9 cellular contexts compared by ENCODE assay signal in the genomic region with DNA sequence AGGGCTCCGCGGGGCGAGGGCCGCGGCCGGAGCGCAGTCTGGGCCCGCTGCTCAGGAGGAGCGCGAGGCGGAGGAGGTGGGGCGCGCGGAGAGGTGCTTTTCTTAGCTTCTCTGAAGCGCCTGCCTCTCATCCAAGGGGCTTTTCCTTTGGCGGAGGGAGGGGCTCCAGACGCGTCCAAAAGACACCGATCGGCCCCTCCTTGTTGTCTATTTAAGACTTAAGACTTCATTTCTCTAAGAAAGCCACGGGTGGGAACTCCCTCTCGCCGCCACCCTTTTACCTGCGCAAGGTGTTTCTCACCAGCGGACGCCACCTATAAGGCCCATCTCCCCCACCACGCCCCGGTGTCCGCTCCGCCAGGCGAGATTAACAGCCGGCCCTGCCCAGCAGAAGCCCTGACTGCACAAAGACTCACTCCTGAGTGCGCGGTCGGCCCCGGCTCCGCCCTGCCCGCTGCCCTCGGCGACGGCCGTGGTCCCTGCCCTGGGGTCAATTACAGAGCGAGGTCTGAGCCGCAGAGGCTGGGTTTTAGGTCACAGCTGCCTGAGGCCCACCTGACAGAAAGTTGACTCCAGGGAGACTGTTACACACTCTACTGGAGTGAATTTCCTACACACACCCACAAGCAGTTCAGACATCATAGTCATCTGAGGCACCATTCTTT. TPM values are rescaled to one million over a fixed set of nuclear protein-coding genes. Genes with fewer than 3 reads are reported as not detected.
A peak's percentile ranks its signal among the peaks of the same experiment; 100 is the strongest.
DNase-seq lines count a peak whose midpoint lies in the region; ATAC-seq and FAIRE-seq lines count a peak whose summit lies in the region.
"Had no signal": no experiment of that assay in that cellular context is flagged by ENCODE, and none has a peak within 500 bp of the region (broad histone marks: within the 10 kb centered on the region; RNA-seq: fewer than 3 reads in every experiment).

Gene DSC2 (minus strand): TSS at position 402 of the 665 bp plus-strand sequence. CDS start 450 bp downstream, outside the sequence.

- H3K27ac Mint-ChIP-seq in activated CD4-positive, alpha-beta T cell treated with anti-CD3 and anti-CD28 coated beads for 36 hours = no peak within 1 kb of the TSS
- H3K27ac Mint-ChIP-seq in dendritic cell treated with granulocyte-macrophage colony-stimulating factor and Interleukin-4, amounts not matched to agents 40 ng/mL and 50 ng/mL, for 4 days = peak within 1 kb of the TSS; percentile 98
- no peak within 1 kb of the TSS for H3K27ac Mint-ChIP-seq in activated CD4-positive, alpha-beta memory T cell treated with anti-CD3 and anti-CD28 coated beads for 36 hours

- POLR2A ChIA-PET in activated CD4-positive, alpha-beta T cell treated with anti-CD3 and anti-CD28 coated beads for 36 hours (lab: Charles Lee) = no interaction called here
- POLR2A ChIA-PET in activated CD4-positive, alpha-beta memory T cell treated with anti-CD3 and anti-CD28 coated beads for 36 hours (lab: Charles Lee) = no interaction called here

- intact Hi-C loops in activated CD4-positive, alpha-beta T cell treated with anti-CD3 and anti-CD28 coated beads for 36 hours (cut with DNase I, micrococcal nuclease) = no loop called here
- intact Hi-C loops in dendritic cell treated with granulocyte-macrophage colony-stimulating factor and Interleukin-4, amounts not matched to agents 40 ng/mL and 50 ng/mL, for 4 days (cut with micrococcal nuclease) = no loop called here
- intact Hi-C loops in activated CD4-positive, alpha-beta memory T cell treated with anti-CD3 and anti-CD28 coated beads for 36 hours (cut with micrococcal nuclease) = no loop called here

- no peaks in the 10 kb centered on the region for H3K4me1 Mint-ChIP-seq in activated CD4-positive, alpha-beta T cell treated with anti-CD3 and anti-CD28 coated beads for 36 hours
- peaks cover 39% of the 10 kb centered on the region for H3K4me1 Mint-ChIP-seq in dendritic cell treated with granulocyte-macrophage colony-stimulating factor and Interleukin-4, amounts not matched to agents 40 ng/mL and 50 ng/mL, for 4 days (ENCODE audit: low read depth)
- H3K4me1 Mint-ChIP-seq in activated CD4-positive, alpha-beta memory T cell treated with anti-CD3 and anti-CD28 coated beads for 36 hours (ENCODE audit: low read depth) = no peaks in the 10 kb centered on the region

- peak; percentile 5 for DNase-seq in activated CD4-positive, alpha-beta T cell treated with anti-CD3 and anti-CD28 coated beads for 36 hours
- no peak for DNase-seq in activated CD4-positive, alpha-beta T cell treated with anti-CD3 and anti-CD28 coated beads, Interleukin-2, amount 50 U/mL, for 1 hour
- peak; percentile 90 for DNase-seq in mesenteric fat pad (ENCODE audit: low spot score)
- DNase-seq in urothelium cell line (ENCODE audit: low spot score) = peak; percentile 6
- no peak for DNase-seq in stimulated activated CD4-positive, alpha-beta T cell treated with anti-CD3 and anti-CD28 coated beads, Interleukin-1b, Interleukin-23, amount 100 ng/mL, for 48 hours
- DNase-seq in effector CD8-positive, alpha-beta T cell (lab: John Stamatoyannopoulos, UW) = no peak
- DNase-seq in activated CD4-positive, alpha-beta memory T cell treated with anti-CD3 and anti-CD28 coated beads for 36 hours = no peak

- no peaks in the 10 kb centered on the region for H3K36me3 Mint-ChIP-seq in activated CD4-positive, alpha-beta T cell treated with anti-CD3 and anti-CD28 coated beads for 36 hours (ENCODE audit: low read depth)
- peaks cover 33% of the 10 kb centered on the region for H3K36me3 Mint-ChIP-seq in dendritic cell treated with granulocyte-macrophage colony-stimulating factor and Interleukin-4, amounts not matched to agents 40 ng/mL and 50 ng/mL, for 4 days (ENCODE audit: low read depth)
- peaks cover 2% of the 10 kb centered on the region for H3K36me3 Mint-ChIP-seq in activated CD4-positive, alpha-beta memory T cell treated with anti-CD3 and anti-CD28 coated beads for 36 hours

- peaks cover 32% of the 10 kb centered on the region for H3K27me3 Mint-ChIP-seq in activated CD4-positive, alpha-beta T cell treated with anti-CD3 and anti-CD28 coated beads for 36 hours
- peaks cover 32% of the 10 kb centered on the region for H3K27me3 Mint-ChIP-seq in dendritic cell treated with granulocyte-macrophage colony-stimulating factor and Interleukin-4, amounts not matched to agents 40 ng/mL and 50 ng/mL, for 4 days
- peaks cover 19% of the 10 kb centered on the region for H3K27me3 Mint-ChIP-seq in activated CD4-positive, alpha-beta memory T cell treated with anti-CD3 and anti-CD28 coated beads for 36 hours

- CTCF ChIA-PET in activated CD4-positive, alpha-beta T cell treated with anti-CD3 and anti-CD28 coated beads for 36 hours (lab: Charles Lee) = no interaction called here
- CTCF ChIA-PET in activated CD4-positive, alpha-beta memory T cell treated with anti-CD3 and anti-CD28 coated beads for 36 hours (lab: Charles Lee) = no interaction called here

- ATAC-seq in activated CD4-positive, alpha-beta T cell treated with anti-CD3 and anti-CD28 coated beads for 36 hours = no peak

- peak within 1 kb of the TSS; percentile 19 for H3K4me3 Mint-ChIP-seq in activated CD4-positive, alpha-beta T cell treated with anti-CD3 and anti-CD28 coated beads for 36 hours
- H3K4me3 Mint-ChIP-seq in dendritic cell treated with granulocyte-macrophage colony-stimulating factor and Interleukin-4, amounts not matched to agents 40 ng/mL and 50 ng/mL, for 4 days = peak within 1 kb of the TSS; percentile 94
- H3K4me3 Mint-ChIP-seq in activated CD4-positive, alpha-beta memory T cell treated with anti-CD3 and anti-CD28 coated beads for 36 hours = no peak within 1 kb of the TSS

- H3K9me3 Mint-ChIP-seq in activated CD4-positive, alpha-beta T cell treated with anti-CD3 and anti-CD28 coated beads for 36 hours (ENCODE audit: low read depth) = no peaks in the 10 kb centered on the region
- no peaks in the 10 kb centered on the region for H3K9me3 Mint-ChIP-seq in dendritic cell treated with granulocyte-macrophage colony-stimulating factor and Interleukin-4, amounts not matched to agents 40 ng/mL and 50 ng/mL, for 4 days
- H3K9me3 Mint-ChIP-seq in activated CD4-positive, alpha-beta memory T cell treated with anti-CD3 and anti-CD28 coated beads for 36 hours = peaks cover 3% of the 10 kb centered on the region

- FAIRE-seq in urothelium cell line (lab: Jason Lieb, UNC) = no peak
- FAIRE-seq: endometrium had no signal

RNA-seq across cellular contexts. Expression of gene DSC2, which starts in this region (rescaled TPM):
- under 1 TPM in 1 of 2 experiments, not detected in 1; 0.05 TPM for total RNA-seq in activated CD4-positive, alpha-beta T cell treated with anti-CD3 and anti-CD28 coated beads for 36 hours
- 11.9 TPM for total RNA-seq in mesenteric fat pad
- not detected for total RNA-seq in activated CD4-positive, alpha-beta memory T cell treated with anti-CD3 and anti-CD28 coated beads for 36 hours

Comparison
In these comparisons a context has a peak if more than half of its experiments do, and no peak if none do; other contexts are left out.
1. RNA of gene DSC2 (total RNA-seq): 11.9 TPM in mesenteric fat pad (single experiment); 0.05 TPM in activated CD4-positive, alpha-beta T cell treated with anti-CD3 and anti-CD28 coated beads for 36 hours and not detected in activated CD4-positive, alpha-beta memory T cell treated with anti-CD3 and anti-CD28 coated beads for 36 hours; every median in the first group is over 10 times any median in the second.
2. Peak in DNase-seq in activated CD4-positive, alpha-beta T cell treated with anti-CD3 and anti-CD28 coated beads for 36 hours; RNA of the gene not detected or under 1 TPM.
3. DNase-seq: peak in mesenteric fat pad (single experiment) and urothelium cell line (single experiment); none in activated CD4-positive, alpha-beta T cell treated with anti-CD3 and anti-CD28 coated beads, Interleukin-2, amount 50 U/mL, for 1 hour (single experiment), stimulated activated CD4-positive, alpha-beta T cell treated with anti-CD3 and anti-CD28 coated beads, Interleukin-1b, Interleukin-23, amount 100 ng/mL, for 48 hours (single experiment), effector CD8-positive, alpha-beta T cell (single experiment) and activated CD4-positive, alpha-beta memory T cell treated with anti-CD3 and anti-CD28 coated beads for 36 hours (single experiment).